1 cellular context compared by ENCODE assay signal in the genomic region with DNA sequence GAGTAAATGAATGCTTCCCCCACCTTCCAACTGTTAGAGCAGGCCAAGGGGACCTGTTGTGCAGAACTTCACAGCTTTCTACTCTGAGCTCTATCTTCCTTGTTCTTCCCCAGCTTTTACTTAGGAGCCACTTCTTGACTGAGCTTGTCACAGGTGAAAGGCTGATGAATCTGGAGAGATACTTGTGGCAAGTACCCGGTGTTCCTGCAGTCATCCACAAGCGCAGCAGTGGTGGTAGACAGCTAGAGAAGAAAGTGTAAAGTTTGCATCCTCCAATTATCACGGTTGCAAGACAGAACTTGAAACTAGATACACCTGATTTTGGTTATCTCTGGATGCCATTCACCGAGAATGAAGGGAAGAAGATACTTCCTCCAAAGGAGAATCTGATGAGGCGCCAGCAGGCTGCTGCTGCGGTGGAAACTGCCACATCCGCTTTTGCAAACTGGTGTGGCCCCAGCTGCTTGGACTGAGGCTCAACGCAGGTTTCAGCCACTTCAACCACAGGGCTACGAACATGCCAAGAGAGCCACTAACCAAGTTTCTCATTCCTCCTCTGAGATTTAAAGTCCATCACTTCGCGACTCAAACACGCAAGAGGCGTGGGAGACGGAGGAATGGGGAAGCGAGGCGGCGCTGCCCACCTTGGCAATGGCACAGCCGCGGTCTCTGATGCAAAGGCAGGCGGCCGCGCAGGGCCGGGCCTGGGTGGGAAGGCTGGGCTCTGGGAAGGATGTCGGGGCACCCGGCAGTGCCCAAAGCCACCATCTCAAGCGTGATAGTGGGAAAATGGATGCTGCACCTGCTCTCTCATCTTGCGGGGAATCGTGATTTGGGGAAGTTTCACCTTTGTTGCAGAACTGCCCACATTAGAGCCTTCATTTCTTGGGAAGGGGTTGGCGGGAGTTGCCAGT.
TF ChIP-seq lines count a peak whose summit lies in the region.

No MANE protein-coding gene starts in this region.

TF ChIP-seq in HepG2, 621 proteins besides CTCF, POLR2A, EP300 and RAD21 (continued from another document):
- TF ChIP-seq, protein P1, sequence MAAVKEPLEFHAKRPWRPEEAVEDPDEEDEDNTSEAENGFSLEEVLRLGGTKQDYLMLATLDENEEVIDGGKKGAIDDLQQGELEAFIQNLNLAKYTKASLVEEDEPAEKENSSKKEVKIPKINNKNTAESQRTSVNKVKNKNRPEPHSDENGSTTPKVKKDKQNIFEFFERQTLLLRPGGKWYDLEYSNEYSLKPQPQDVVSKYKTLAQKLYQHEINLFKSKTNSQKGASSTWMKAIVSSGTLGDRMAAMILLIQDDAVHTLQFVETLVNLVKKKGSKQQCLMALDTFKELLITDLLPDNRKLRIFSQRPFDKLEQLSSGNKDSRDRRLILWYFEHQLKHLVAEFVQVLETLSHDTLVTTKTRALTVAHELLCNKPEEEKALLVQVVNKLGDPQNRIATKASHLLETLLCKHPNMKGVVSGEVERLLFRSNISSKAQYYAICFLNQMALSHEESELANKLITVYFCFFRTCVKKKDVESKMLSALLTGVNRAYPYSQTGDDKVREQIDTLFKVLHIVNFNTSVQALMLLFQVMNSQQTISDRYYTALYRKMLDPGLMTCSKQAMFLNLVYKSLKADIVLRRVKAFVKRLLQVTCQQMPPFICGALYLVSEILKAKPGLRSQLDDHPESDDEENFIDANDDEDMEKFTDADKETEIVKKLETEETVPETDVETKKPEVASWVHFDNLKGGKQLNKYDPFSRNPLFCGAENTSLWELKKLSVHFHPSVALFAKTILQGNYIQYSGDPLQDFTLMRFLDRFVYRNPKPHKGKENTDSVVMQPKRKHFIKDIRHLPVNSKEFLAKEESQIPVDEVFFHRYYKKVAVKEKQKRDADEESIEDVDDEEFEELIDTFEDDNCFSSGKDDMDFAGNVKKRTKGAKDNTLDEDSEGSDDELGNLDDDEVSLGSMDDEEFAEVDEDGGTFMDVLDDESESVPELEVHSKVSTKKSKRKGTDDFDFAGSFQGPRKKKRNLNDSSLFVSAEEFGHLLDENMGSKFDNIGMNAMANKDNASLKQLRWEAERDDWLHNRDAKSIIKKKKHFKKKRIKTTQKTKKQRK (IDR thresholded peaks at IDR 0.05; ENCODE audit: low read length), result no peak
- TF ChIP-seq ZNF839 (CRISPR knock-in tag; IDR thresholded peaks at IDR 0.05; ENCODE audit: borderline replicate concordance) (no peak), NR2F2 (IDR thresholded peaks at IDR 0.05; ENCODE audit: borderline replicate concordance, low read depth) (no peak), ZNF83 (CRISPR knock-in tag; IDR thresholded peaks at IDR 0.05; ENCODE audit: borderline replicate concordance) (no peak), ZNF563 (CRISPR knock-in tag; IDR thresholded peaks at IDR 0.05) (no peak), ZNF773 (CRISPR knock-in tag; IDR thresholded peaks at IDR 0.05; ENCODE audit: borderline replicate concordance) (0 out of 2 replicates have a peak, but pooled peaks have one; percentile 18), ZKSCAN5 (CRISPR knock-in tag; IDR thresholded peaks at IDR 0.05) (no peak), CHD2 (IDR thresholded peaks at IDR 0.05; ENCODE audit: low read depth, low read length) (no peak), ZBTB7A (CRISPR knock-in tag; IDR thresholded peaks at IDR 0.05) (no peak), REXO4 (CRISPR knock-in tag; IDR thresholded peaks at IDR 0.05; ENCODE audit: borderline replicate concordance) (no peak), NCOA1 (CRISPR knock-in tag; IDR thresholded peaks at IDR 0.05) (0 out of 2 replicates have a peak, but pooled peaks have one; percentile 30), KAT7 (CRISPR knock-in tag; IDR thresholded peaks at IDR 0.05; ENCODE audit: borderline replicate concordance) (0 out of 2 replicates have a peak, but pooled peaks have one; percentile 1), CENPT (CRISPR knock-in tag; IDR thresholded peaks at IDR 0.05; ENCODE audit: low read depth) (no peak), NFIB (CRISPR knock-in tag; IDR thresholded peaks at IDR 0.05; ENCODE audit: borderline replicate concordance) (no peak), MAFK (conservative IDR thresholded peaks at IDR 0.05 in 1 of 2, IDR thresholded peaks at IDR 0.05 in 1 of 2; ENCODE audit: low read length in 2 of 2) (no peak), ARNTL (CRISPR knock-in tag; IDR thresholded peaks at IDR 0.05) (no peak), ZBTB38 (CRISPR knock-in tag; IDR thresholded peaks at IDR 0.05) (peak; percentile 27; the same call in 1 of the 2 replicates)
- TF ChIP-seq, protein P2, sequence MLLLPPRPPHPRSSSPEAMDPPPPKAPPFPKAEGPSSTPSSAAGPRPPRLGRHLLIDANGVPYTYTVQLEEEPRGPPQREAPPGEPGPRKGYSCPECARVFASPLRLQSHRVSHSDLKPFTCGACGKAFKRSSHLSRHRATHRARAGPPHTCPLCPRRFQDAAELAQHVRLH (CRISPR knock-in tag; IDR thresholded peaks at IDR 0.05; ENCODE audit: borderline replicate concordance, low read depth), result 0 out of 2 replicates have a peak, but pooled peaks have one; percentile 1
- TF ChIP-seq, protein P3, sequence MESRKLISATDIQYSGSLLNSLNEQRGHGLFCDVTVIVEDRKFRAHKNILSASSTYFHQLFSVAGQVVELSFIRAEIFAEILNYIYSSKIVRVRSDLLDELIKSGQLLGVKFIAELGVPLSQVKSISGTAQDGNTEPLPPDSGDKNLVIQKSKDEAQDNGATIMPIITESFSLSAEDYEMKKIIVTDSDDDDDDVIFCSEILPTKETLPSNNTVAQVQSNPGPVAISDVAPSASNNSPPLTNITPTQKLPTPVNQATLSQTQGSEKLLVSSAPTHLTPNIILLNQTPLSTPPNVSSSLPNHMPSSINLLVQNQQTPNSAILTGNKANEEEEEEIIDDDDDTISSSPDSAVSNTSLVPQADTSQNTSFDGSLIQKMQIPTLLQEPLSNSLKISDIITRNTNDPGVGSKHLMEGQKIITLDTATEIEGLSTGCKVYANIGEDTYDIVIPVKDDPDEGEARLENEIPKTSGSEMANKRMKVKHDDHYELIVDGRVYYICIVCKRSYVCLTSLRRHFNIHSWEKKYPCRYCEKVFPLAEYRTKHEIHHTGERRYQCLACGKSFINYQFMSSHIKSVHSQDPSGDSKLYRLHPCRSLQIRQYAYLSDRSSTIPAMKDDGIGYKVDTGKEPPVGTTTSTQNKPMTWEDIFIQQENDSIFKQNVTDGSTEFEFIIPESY (CRISPR knock-in tag; IDR thresholded peaks at IDR 0.05), result peak; percentile 50; the same call in 1 of the 2 replicates
- TF ChIP-seq, protein P4, sequence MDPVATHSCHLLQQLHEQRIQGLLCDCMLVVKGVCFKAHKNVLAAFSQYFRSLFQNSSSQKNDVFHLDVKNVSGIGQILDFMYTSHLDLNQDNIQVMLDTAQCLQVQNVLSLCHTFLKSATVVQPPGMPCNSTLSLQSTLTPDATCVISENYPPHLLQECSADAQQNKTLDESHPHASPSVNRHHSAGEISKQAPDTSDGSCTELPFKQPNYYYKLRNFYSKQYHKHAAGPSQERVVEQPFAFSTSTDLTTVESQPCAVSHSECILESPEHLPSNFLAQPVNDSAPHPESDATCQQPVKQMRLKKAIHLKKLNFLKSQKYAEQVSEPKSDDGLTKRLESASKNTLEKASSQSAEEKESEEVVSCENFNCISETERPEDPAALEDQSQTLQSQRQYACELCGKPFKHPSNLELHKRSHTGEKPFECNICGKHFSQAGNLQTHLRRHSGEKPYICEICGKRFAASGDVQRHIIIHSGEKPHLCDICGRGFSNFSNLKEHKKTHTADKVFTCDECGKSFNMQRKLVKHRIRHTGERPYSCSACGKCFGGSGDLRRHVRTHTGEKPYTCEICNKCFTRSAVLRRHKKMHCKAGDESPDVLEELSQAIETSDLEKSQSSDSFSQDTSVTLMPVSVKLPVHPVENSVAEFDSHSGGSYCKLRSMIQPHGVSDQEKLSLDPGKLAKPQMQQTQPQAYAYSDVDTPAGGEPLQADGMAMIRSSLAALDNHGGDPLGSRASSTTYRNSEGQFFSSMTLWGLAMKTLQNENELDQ (CRISPR knock-in tag; IDR thresholded peaks at IDR 0.05; ENCODE audit: borderline replicate concordance), result no peak
- TF ChIP-seq, protein P5, sequence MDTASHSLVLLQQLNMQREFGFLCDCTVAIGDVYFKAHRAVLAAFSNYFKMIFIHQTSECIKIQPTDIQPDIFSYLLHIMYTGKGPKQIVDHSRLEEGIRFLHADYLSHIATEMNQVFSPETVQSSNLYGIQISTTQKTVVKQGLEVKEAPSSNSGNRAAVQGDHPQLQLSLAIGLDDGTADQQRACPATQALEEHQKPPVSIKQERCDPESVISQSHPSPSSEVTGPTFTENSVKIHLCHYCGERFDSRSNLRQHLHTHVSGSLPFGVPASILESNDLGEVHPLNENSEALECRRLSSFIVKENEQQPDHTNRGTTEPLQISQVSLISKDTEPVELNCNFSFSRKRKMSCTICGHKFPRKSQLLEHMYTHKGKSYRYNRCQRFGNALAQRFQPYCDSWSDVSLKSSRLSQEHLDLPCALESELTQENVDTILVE (CRISPR knock-in tag; IDR thresholded peaks at IDR 0.05), result no peak
